ENCODE assay signal across 16 cellular contexts in the genomic region with DNA sequence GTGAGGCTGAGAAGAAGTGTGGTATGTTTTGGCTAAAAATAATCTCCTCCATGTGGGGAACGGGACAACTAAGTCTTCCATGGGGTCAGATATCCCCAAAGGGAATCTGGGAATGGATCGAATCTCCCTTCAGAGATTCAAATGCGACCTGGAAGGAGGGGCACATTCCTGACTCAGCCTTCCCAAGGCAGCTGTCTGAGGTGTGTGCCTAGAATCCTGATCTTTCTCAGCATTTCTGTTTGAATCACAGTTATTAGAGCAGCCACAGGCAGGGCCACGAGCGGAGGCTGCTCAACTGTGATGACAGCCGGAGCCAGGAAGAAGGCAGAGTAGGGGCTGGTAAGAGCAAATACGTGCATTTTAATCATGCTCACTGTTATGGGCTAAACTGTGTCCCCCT.
"Had no signal": no experiment of that assay in that cellular context is flagged by ENCODE, and none has a peak within 500 bp of the region (broad histone marks: within the 10 kb centered on the region; RNA-seq: fewer than 3 reads in every experiment).

No MANE protein-coding gene starts in this region.

- H3K9me3 ChIP-seq: psoas muscle, right lobe of liver, SK-N-SH, thyroid gland, uterus had no signal

- H3K9ac ChIP-seq: SK-N-SH had no signal

- ATAC-seq: activated CD8-positive, alpha-beta memory T cell treated with anti-CD3 and anti-CD28 coated beads, Interleukin-2, amount 10 ng/mL, durations not matched to agents 7 days and 5 days; right lobe of liver; stimulated activated naive B cell treated with anti-CD40 and anti-IgM and Interleukin-4, amounts not matched to agents 10 μg/mL and 1 μg/mL and 100 μg/mL, for 72 hours had no signal

- H3K27me3 Mint-ChIP-seq: activated CD4-positive, alpha-beta memory T cell treated with anti-CD3 and anti-CD28 coated beads, Interleukin-2, amount 10 ng/mL, durations not matched to agents 7 days and 5 days; activated naive CD8-positive, alpha-beta T cell treated with anti-CD3 and anti-CD28 coated beads for 36 hours had no signal

- H3K27me3 ChIP-seq: dorsolateral prefrontal cortex, right lobe of liver, thyroid gland, uterus had no signal

- H3K27ac ChIP-seq: dorsolateral prefrontal cortex, psoas muscle, right lobe of liver, thyroid gland had no signal

- H3K36me3 Mint-ChIP-seq: stimulated activated naive B cell treated with anti-CD40 and anti-IgM and Interleukin-4, amounts not matched to agents 10 μg/mL and 1 μg/mL and 100 μg/mL, for 72 hours had no signal

- H3K4me1 ChIP-seq: uterus had no signal

- DNase-seq: activated CD4-positive, alpha-beta memory T cell treated with anti-CD3 and anti-CD28 coated beads, Interleukin-2, amount 10 ng/mL, durations not matched to agents 7 days and 5 days; activated CD4-positive, alpha-beta T cell treated with anti-CD3 and anti-CD28 coated beads for 48 hours; activated CD4-positive, CD25-positive, alpha-beta regulatory T cell; activated CD8-positive, alpha-beta memory T cell treated with anti-CD3 and anti-CD28 coated beads, Interleukin-2, amount 10 ng/mL, durations not matched to agents 7 days and 5 days; activated naive CD8-positive, alpha-beta T cell treated with anti-CD3 and anti-CD28 coated beads for 36 hours; amniotic stem cell; dorsolateral prefrontal cortex; endodermal cell; psoas muscle; right lobe of liver; SK-N-SH; stimulated activated naive B cell treated with anti-CD40 and anti-IgM and Interleukin-4, amounts not matched to agents 10 μg/mL and 1 μg/mL and 100 μg/mL, for 72 hours; thyroid gland; uterus had no signal

- H3K4me2 ChIP-seq: SK-N-SH had no signal

- H3K9me3 Mint-ChIP-seq: activated CD4-positive, alpha-beta memory T cell treated with anti-CD3 and anti-CD28 coated beads, Interleukin-2, amount 10 ng/mL, durations not matched to agents 7 days and 5 days; activated naive CD8-positive, alpha-beta T cell treated with anti-CD3 and anti-CD28 coated beads for 36 hours; endodermal cell; stimulated activated naive B cell treated with anti-CD40 and anti-IgM and Interleukin-4, amounts not matched to agents 10 μg/mL and 1 μg/mL and 100 μg/mL, for 72 hours; T-helper 2 cell treated with Interferon-gamma antibody and Interleukin-4, amounts not matched to agents 5 μg/mL and 100 μg/mL, for 36 hours had no signal

- H3K27ac Mint-ChIP-seq: activated CD4-positive, alpha-beta memory T cell treated with anti-CD3 and anti-CD28 coated beads, Interleukin-2, amount 10 ng/mL, durations not matched to agents 7 days and 5 days; activated CD8-positive, alpha-beta memory T cell treated with anti-CD3 and anti-CD28 coated beads, Interleukin-2, amount 10 ng/mL, durations not matched to agents 7 days and 5 days; activated naive CD8-positive, alpha-beta T cell treated with anti-CD3 and anti-CD28 coated beads for 36 hours; endodermal cell; stimulated activated naive B cell treated with anti-CD40 and anti-IgM and Interleukin-4, amounts not matched to agents 10 μg/mL and 1 μg/mL and 100 μg/mL, for 72 hours; T-helper 2 cell treated with Interferon-gamma antibody and Interleukin-4, amounts not matched to agents 5 μg/mL and 100 μg/mL, for 36 hours had no signal

- H3K36me3 ChIP-seq: right lobe of liver, thyroid gland, uterus had no signal

- H3K4me1 Mint-ChIP-seq: endodermal cell had no signal

- H3K4me3 Mint-ChIP-seq: activated CD4-positive, alpha-beta memory T cell treated with anti-CD3 and anti-CD28 coated beads, Interleukin-2, amount 10 ng/mL, durations not matched to agents 7 days and 5 days; activated CD8-positive, alpha-beta memory T cell treated with anti-CD3 and anti-CD28 coated beads, Interleukin-2, amount 10 ng/mL, durations not matched to agents 7 days and 5 days; activated naive CD8-positive, alpha-beta T cell treated with anti-CD3 and anti-CD28 coated beads for 36 hours; endodermal cell; stimulated activated naive B cell treated with anti-CD40 and anti-IgM and Interleukin-4, amounts not matched to agents 10 μg/mL and 1 μg/mL and 100 μg/mL, for 72 hours; T-helper 2 cell treated with Interferon-gamma antibody and Interleukin-4, amounts not matched to agents 5 μg/mL and 100 μg/mL, for 36 hours had no signal

- H3K4me3 ChIP-seq: dorsolateral prefrontal cortex, lung, psoas muscle, right lobe of liver, thyroid gland, uterus had no signal
